8 cellular contexts compared by ENCODE assay signal in the genomic region with DNA sequence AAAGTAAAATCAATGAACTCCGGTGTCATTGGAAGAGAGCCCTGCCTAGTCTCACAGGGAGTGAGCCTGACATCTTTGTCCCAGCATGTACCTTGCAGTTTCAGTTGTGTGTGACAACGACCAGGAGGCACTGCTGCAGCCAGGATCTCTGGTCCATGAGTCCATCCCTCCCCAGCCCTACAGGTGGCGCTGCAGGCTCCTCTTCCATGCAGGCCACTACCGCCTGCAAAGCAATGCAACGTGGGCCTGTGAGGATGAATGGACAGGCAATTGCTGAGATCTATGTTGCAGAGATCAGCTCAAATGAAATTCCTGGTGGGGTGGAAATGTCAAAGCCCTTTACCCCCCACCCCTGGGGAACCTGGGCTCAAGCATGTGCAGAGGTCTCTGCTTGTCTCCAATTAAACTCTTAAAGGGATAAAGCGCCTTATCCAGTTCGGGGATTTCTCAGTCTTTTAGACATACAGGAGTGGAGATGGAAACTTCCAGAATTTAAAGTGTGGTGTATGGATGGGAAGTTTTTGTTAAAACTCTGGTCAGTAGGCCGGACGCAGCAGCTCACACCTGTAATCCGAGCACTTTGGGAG. TPM values are rescaled to one million over a fixed set of nuclear protein-coding genes. Genes with fewer than 3 reads are reported as not detected.
DNase-seq lines count a peak whose midpoint lies in the region; ATAC-seq and TF ChIP-seq lines count a peak whose summit lies in the region.

No MANE protein-coding gene starts in this region.

- H3K9me3 Mint-ChIP-seq in endodermal cell: no peaks in the 10 kb centered on the region

- H3K9me3 ChIP-seq in endodermal cell (ENCODE audit: control insufficient read depth, low read length): peaks cover 6% of the 10 kb centered on the region

- peaks cover 10% of the 10 kb centered on the region for H3K36me3 ChIP-seq in endodermal cell (ENCODE audit: control insufficient read depth, insufficient read depth, low read length)

- H3K4me3 Mint-ChIP-seq in endodermal cell: no peak overlapping the region

- TF ChIP-seq CTCF in endodermal cell (conservative IDR thresholded peaks at IDR 0.05): peak; percentile 97

- H3K36me3 Mint-ChIP-seq in endodermal cell (ENCODE audit: low read depth): peaks cover 12% of the 10 kb centered on the region

- H3K4me1 Mint-ChIP-seq in endodermal cell: peaks cover 12% of the 10 kb centered on the region

- no peak overlapping the region for H3K27ac ChIP-seq in endodermal cell (ENCODE audit: low read depth, low read length)

- DNase-seq in AG08395 (ENCODE audit: low spot score): peak; percentile 92
- DNase-seq in NOMO-1 treated with DMSO at 0.1 percent for 48 hours (lab: John Stamatoyannopoulos, UW; ENCODE audit: unreplicated experiment): peak; percentile 79
- DNase-seq in activated CD8-positive, alpha-beta memory T cell treated with anti-CD3 and anti-CD28 coated beads for 4 hours (ENCODE audit: low read depth in 2 of 2): peak; percentile 38 to 61
- DNase-seq in endodermal cell: peak; percentile 98
- DNase-seq in middle frontal gyrus (ENCODE audit: extremely low spot score, low spot score): peak; percentile 67
- peak; percentile 93 for DNase-seq in stimulated activated CD8-positive, alpha-beta memory T cell treated with anti-CD3 and anti-CD28 coated beads, Interleukin-4, amount 100 ng/mL, for 48 hours

- H3K9ac ChIP-seq in endodermal cell (ENCODE audit: extremely low read depth, low read length, poor library complexity, severe bottlenecking): no peak overlapping the region

- no peaks in the 10 kb centered on the region for H3K27me3 ChIP-seq in endodermal cell (ENCODE audit: control insufficient read depth, insufficient read depth, low read length, poor library complexity, severe bottlenecking)

- no peak overlapping the region for H3K4me3 ChIP-seq in endodermal cell (ENCODE audit: low read length)

- WGBS in endodermal cell (ENCODE audit: insufficient coverage in 1 of 2, insufficient read length in 1 of 2), 2 experiments: 53 to 71% methylated on average over 7 to 10 of the region's 10 CpGs

- ATAC-seq in GM18870 (IDR thresholded peaks at IDR 0.05; ENCODE audit: unreplicated experiment) (peak; percentile 55), HG03457 (IDR thresholded peaks at IDR 0.05; ENCODE audit: unreplicated experiment) (peak; percentile 77)

- no peaks in the 10 kb centered on the region for H3K27me3 Mint-ChIP-seq in endodermal cell (ENCODE audit: insufficient read depth)

- no peaks in the 10 kb centered on the region for H3K4me1 ChIP-seq in endodermal cell (ENCODE audit: control insufficient read depth, insufficient read depth, low read length)

- H3K27ac Mint-ChIP-seq in endodermal cell: peak overlapping the region; percentile 58

RNA-seq across cellular contexts. Expression of gene TKT, which starts 35.8 kb away (rescaled TPM):
- 100 to 1,000 TPM; 373 to 472 TPM for total RNA-seq in endodermal cell
- polyA plus RNA-seq in endodermal cell (2013, experiment 1 of 2): 576 TPM
- 503 TPM for polyA plus RNA-seq in endodermal cell (2013, experiment 2 of 2)

RNA-seq across cellular contexts. Expression of gene PRKCD, which starts 59.0 kb away (rescaled TPM):
- 10 to 100 TPM; 19.9 to 26.6 TPM for total RNA-seq in endodermal cell
- 14.3 TPM for polyA plus RNA-seq in endodermal cell (2013, experiment 1 of 2)
- polyA plus RNA-seq in endodermal cell (2013, experiment 2 of 2): 15.7 TPM
